In genomic region chr19:15892012-15892411, GRCh38 we compare ENCODE assay signal across 11 cellular contexts. TPM values are rescaled to one million over a fixed set of nuclear protein-coding genes. Genes with fewer than 3 reads are reported as not detected.
"Had no signal": no experiment of that assay in that cellular context is flagged by ENCODE, and none has a peak within 500 bp of the region (broad histone marks: within the 10 kb centered on the region; RNA-seq: fewer than 3 reads in every experiment).

No MANE protein-coding gene starts in this region.

- H3K27ac ChIP-seq: GM23248, HL-60 had no signal

- DNase-seq: GM23248, GOT3, H7, HFFc6, IMR-90, KBM-7 had no signal

- H2AFZ ChIP-seq: GM23248 had no signal

- H3K4me1 ChIP-seq: HAP-1 had no signal

- H3K9me3 ChIP-seq: HAP-1 had no signal

- H3K9ac ChIP-seq: GM23248 had no signal

- H3K36me3 ChIP-seq: HAP-1 had no signal

- H3K4me3 Mint-ChIP-seq: HFFc6 had no signal

- H3K27ac Mint-ChIP-seq: HFFc6 had no signal

- H3K4me3 ChIP-seq: GM23248, HAP-1 had no signal

- ATAC-seq: HCT116 had no signal

RNA-seq across cellular contexts. Expression of gene CYP4F2, which starts 5.9 kb away (rescaled TPM):
- total RNA-seq: GM23248, H7, HFFc6, IMR-90 had no signal
- polyA plus RNA-seq: GM23248, IMR-90 had no signal

RNA-seq across cellular contexts. Expression of gene CYP4F11, which starts 42.3 kb away (rescaled TPM):
- total RNA-seq: GM23248, H7, HFFc6, IMR-90 had no signal
- polyA plus RNA-seq: GM23248, IMR-90 had no signal

RNA-seq across cellular contexts. Expression of gene OR10H4, which starts 56.8 kb away (rescaled TPM):
- total RNA-seq: GM23248, H4, H7, HFFc6, HT1080, IMR-90 had no signal
- polyA plus RNA-seq: GM23248, IMR-90 had no signal
